18 cellular contexts compared by ENCODE assay signal in genomic region chr12:108789546-108789945, GRCh38.
"Had no signal": no experiment of that assay in that cellular context is flagged by ENCODE, and none has a peak within 500 bp of the region (broad histone marks: within the 10 kb centered on the region; RNA-seq: fewer than 3 reads in every experiment).

No MANE protein-coding gene starts in this region.

- H3K27ac Mint-ChIP-seq: activated CD4-positive, alpha-beta T cell treated with anti-CD3 and anti-CD28 coated beads, Interleukin-2, amount 10 ng/mL, durations not matched to agents 7 days and 5 days; activated naive CD8-positive, alpha-beta T cell treated with anti-CD3 and anti-CD28 coated beads for 36 hours; stimulated activated memory B cell treated with anti-CD40 and anti-IgM and Interleukin-4, amounts not matched to agents 10 μg/mL and 1 μg/mL and 100 μg/mL, for 72 hours; T-helper 1 cell treated with Interleukin-12 subunit alpha and Interleukin-12 subunit beta and Interleukin-4 antibody, amounts not matched to agents 30 μg/mL and 1 μg/mL, for 36 hours had no signal

- H3K27me3 Mint-ChIP-seq: activated CD4-positive, alpha-beta T cell treated with anti-CD3 and anti-CD28 coated beads, Interleukin-2, amount 10 ng/mL, durations not matched to agents 7 days and 5 days; activated naive CD8-positive, alpha-beta T cell treated with anti-CD3 and anti-CD28 coated beads for 36 hours; naive thymus-derived CD8-positive, alpha-beta T cell; stimulated activated memory B cell treated with anti-CD40 and anti-IgM and Interleukin-4, amounts not matched to agents 10 μg/mL and 1 μg/mL and 100 μg/mL, for 72 hours had no signal

- H3K4me3 ChIP-seq: dorsolateral prefrontal cortex, mucosa of descending colon, suprapubic skin, upper lobe of right lung had no signal

- H3K27me3 ChIP-seq: dorsolateral prefrontal cortex, suprapubic skin, upper lobe of right lung had no signal

- ATAC-seq: esophagus mucosa; left colon; mucosa of descending colon; naive thymus-derived CD8-positive, alpha-beta T cell; stimulated activated memory B cell treated with anti-CD40 and anti-IgM and Interleukin-4, amounts not matched to agents 10 μg/mL and 1 μg/mL and 100 μg/mL, for 72 hours; upper lobe of right lung had no signal

- DNase-seq: activated CD4-positive, alpha-beta T cell treated with anti-CD3 and anti-CD28 coated beads, Interleukin-2, amount 10 ng/mL, durations not matched to agents 7 days and 5 days; activated CD4-positive, CD25-positive, alpha-beta regulatory T cell; activated CD8-positive, alpha-beta memory T cell treated with anti-CD3 and anti-CD28 coated beads for 24 hours; activated naive CD8-positive, alpha-beta T cell treated with anti-CD3 and anti-CD28 coated beads for 36 hours; activated T-cell treated with anti-CD3 and anti-CD28 coated beads for 4 hours; dorsolateral prefrontal cortex; glutamatergic neuron; left colon; mammary epithelial cell; mucosa of descending colon; naive thymus-derived CD8-positive, alpha-beta T cell; occipital lobe; small intestine; upper lobe of right lung had no signal

- H3K4me1 Mint-ChIP-seq: activated CD4-positive, alpha-beta T cell treated with anti-CD3 and anti-CD28 coated beads, Interleukin-2, amount 10 ng/mL, durations not matched to agents 7 days and 5 days; activated naive CD8-positive, alpha-beta T cell treated with anti-CD3 and anti-CD28 coated beads for 36 hours; stimulated activated memory B cell treated with anti-CD40 and anti-IgM and Interleukin-4, amounts not matched to agents 10 μg/mL and 1 μg/mL and 100 μg/mL, for 72 hours had no signal

- H3K4me3 Mint-ChIP-seq: activated CD4-positive, alpha-beta T cell treated with anti-CD3 and anti-CD28 coated beads, Interleukin-2, amount 10 ng/mL, durations not matched to agents 7 days and 5 days; activated naive CD8-positive, alpha-beta T cell treated with anti-CD3 and anti-CD28 coated beads for 36 hours; naive thymus-derived CD8-positive, alpha-beta T cell; stimulated activated memory B cell treated with anti-CD40 and anti-IgM and Interleukin-4, amounts not matched to agents 10 μg/mL and 1 μg/mL and 100 μg/mL, for 72 hours; T-helper 1 cell treated with Interleukin-12 subunit alpha and Interleukin-12 subunit beta and Interleukin-4 antibody, amounts not matched to agents 30 μg/mL and 1 μg/mL, for 36 hours had no signal

- H3K27ac ChIP-seq: suprapubic skin, upper lobe of right lung had no signal

- H3K9me3 ChIP-seq: mucosa of descending colon, suprapubic skin, upper lobe of right lung had no signal

- H3K9me3 Mint-ChIP-seq: activated CD4-positive, alpha-beta T cell treated with anti-CD3 and anti-CD28 coated beads, Interleukin-2, amount 10 ng/mL, durations not matched to agents 7 days and 5 days; activated naive CD8-positive, alpha-beta T cell treated with anti-CD3 and anti-CD28 coated beads for 36 hours; naive thymus-derived CD8-positive, alpha-beta T cell; stimulated activated memory B cell treated with anti-CD40 and anti-IgM and Interleukin-4, amounts not matched to agents 10 μg/mL and 1 μg/mL and 100 μg/mL, for 72 hours; T-helper 1 cell treated with Interleukin-12 subunit alpha and Interleukin-12 subunit beta and Interleukin-4 antibody, amounts not matched to agents 30 μg/mL and 1 μg/mL, for 36 hours had no signal
